ENCODE assay signal across 10 cellular contexts in genomic region chr14:101840649-101841365, GRCh38.
DNase-seq lines count a peak whose midpoint lies in the region; ATAC-seq and TF ChIP-seq lines count a peak whose summit lies in the region.
"Had no signal": no experiment of that assay in that cellular context is flagged by ENCODE, and none has a peak within 500 bp of the region (broad histone marks: within the 10 kb centered on the region; RNA-seq: fewer than 3 reads in every experiment).

No MANE protein-coding gene starts in this region.

- no peak for TF ChIP-seq CTCF in natural killer cell (IDR thresholded peaks at IDR 0.05)

- peaks cover 67% of the 10 kb centered on the region for H3K79me2 ChIP-seq in Karpas-422 (ENCODE audit: low read length)

- peaks cover 100% of the 10 kb centered on the region for H3K4me1 ChIP-seq in Karpas-422 (ENCODE audit: low read length)

- H3K27ac ChIP-seq in Karpas-422 (ENCODE audit: low read length) = peak overlapping the region; percentile 92

- H3K4me3 Mint-ChIP-seq in activated CD8-positive, alpha-beta memory T cell treated with anti-CD3 and anti-CD28 coated beads, Interleukin-2, amount 10 ng/mL, durations not matched to agents 7 days and 5 days = no peak overlapping the region
- H3K4me3 Mint-ChIP-seq in activated T-helper 2 cell treated with anti-CD3 and anti-CD28 coated beads, Interferon-gamma antibody, Interleukin-2, Interleukin-4, amounts not matched to agents 10 μg/mL and 5 μg/mL and 100 μg/mL, durations not matched to agents 14 hours and 24 hours and 36 hours (ENCODE audit: low read depth) = no peak overlapping the region
- H3K4me3 Mint-ChIP-seq in natural killer cell = peak overlapping the region; percentile 52

- DNase-seq in activated CD8-positive, alpha-beta memory T cell treated with anti-CD3 and anti-CD28 coated beads, Interleukin-2, amount 10 ng/mL, durations not matched to agents 7 days and 5 days = no peak
- DNase-seq in activated CD8-positive, alpha-beta memory T cell treated with anti-CD3 and anti-CD28 coated beads for 24 hours = no peak
- DNase-seq in Karpas-422 (no peak), natural killer cell (no peak), NCI-H1105 (lab: John Stamatoyannopoulos, UW) (no peak), NCI-H2107 treated with DMSO at 0.1 percent for 48 hours (lab: John Stamatoyannopoulos, UW; ENCODE audit: unreplicated experiment) (no peak)
- no peak for DNase-seq in activated T-helper 2 cell treated with anti-CD3 and anti-CD28 coated beads, Interferon-gamma antibody, Interleukin-2, Interleukin-4, amounts not matched to agents 10 μg/mL and 5 μg/mL and 100 μg/mL, durations not matched to agents 14 hours and 24 hours and 36 hours (ENCODE audit: low spot score)
- DNase-seq in effector CD4-positive, alpha-beta T cell = no peak
- DNase-seq: activated CD8-positive, alpha-beta memory T cell treated with anti-CD3 and anti-CD28 coated beads, Interleukin-2, amount 50 U/mL, for 4 hours; NCI-H510A treated with DMSO at 0.1 percent for 48 hours had no signal

- no peak overlapping the region for H2AFZ ChIP-seq in Karpas-422 (ENCODE audit: low read length)

- no peaks in the 10 kb centered on the region for H3K9me3 Mint-ChIP-seq in activated CD8-positive, alpha-beta memory T cell treated with anti-CD3 and anti-CD28 coated beads, Interleukin-2, amount 10 ng/mL, durations not matched to agents 7 days and 5 days (ENCODE audit: low read depth)
- H3K9me3 Mint-ChIP-seq in activated T-helper 2 cell treated with anti-CD3 and anti-CD28 coated beads, Interferon-gamma antibody, Interleukin-2, Interleukin-4, amounts not matched to agents 10 μg/mL and 5 μg/mL and 100 μg/mL, durations not matched to agents 14 hours and 24 hours and 36 hours = no peaks in the 10 kb centered on the region
- H3K9me3 Mint-ChIP-seq in natural killer cell = no peaks in the 10 kb centered on the region

- H3K9me2 ChIP-seq in Karpas-422 (replicated peaks; ENCODE audit: insufficient read depth, low read length) = no peaks in the 10 kb centered on the region

- peaks cover 29% of the 10 kb centered on the region for H3K36me3 Mint-ChIP-seq in activated CD8-positive, alpha-beta memory T cell treated with anti-CD3 and anti-CD28 coated beads, Interleukin-2, amount 10 ng/mL, durations not matched to agents 7 days and 5 days
- peaks cover 49% of the 10 kb centered on the region for H3K36me3 Mint-ChIP-seq in activated T-helper 2 cell treated with anti-CD3 and anti-CD28 coated beads, Interferon-gamma antibody, Interleukin-2, Interleukin-4, amounts not matched to agents 10 μg/mL and 5 μg/mL and 100 μg/mL, durations not matched to agents 14 hours and 24 hours and 36 hours (ENCODE audit: low read depth)
- no peaks in the 10 kb centered on the region for H3K36me3 Mint-ChIP-seq in natural killer cell

- H3K4me3 ChIP-seq in Karpas-422 (ENCODE audit: low read length) = no peak overlapping the region

- intact Hi-C loops in activated T-helper 2 cell treated with anti-CD3 and anti-CD28 coated beads, Interferon-gamma antibody, Interleukin-2, Interleukin-4, amounts not matched to agents 10 μg/mL and 5 μg/mL and 100 μg/mL, durations not matched to agents 14 hours and 24 hours and 36 hours (cut with micrococcal nuclease) = no loop called here
- intact Hi-C loops in natural killer cell (cut with micrococcal nuclease) = loop anchor here (5.0 kb wide), 1 partner anchor 36 kb away; no protein-coding TSS in a partner anchor

- H3K27me3 ChIP-seq in Karpas-422 (ENCODE audit: low read length) = no peaks in the 10 kb centered on the region

- no peak for ATAC-seq in activated CD8-positive, alpha-beta memory T cell treated with anti-CD3 and anti-CD28 coated beads, Interleukin-2, amount 10 ng/mL, durations not matched to agents 7 days and 5 days
- peak in 2 of 3 donors; percentile 28 to 33 for ATAC-seq in natural killer cell

- no peak overlapping the region for H3K4me2 ChIP-seq in Karpas-422 (ENCODE audit: low read depth, low read length, poor library complexity, severe bottlenecking)

- H3K9ac ChIP-seq in Karpas-422 (ENCODE audit: low read length) = no peak overlapping the region

- H3K27me3 Mint-ChIP-seq in activated CD8-positive, alpha-beta memory T cell treated with anti-CD3 and anti-CD28 coated beads, Interleukin-2, amount 10 ng/mL, durations not matched to agents 7 days and 5 days = no peaks in the 10 kb centered on the region
- no peaks in the 10 kb centered on the region for H3K27me3 Mint-ChIP-seq in activated T-helper 2 cell treated with anti-CD3 and anti-CD28 coated beads, Interferon-gamma antibody, Interleukin-2, Interleukin-4, amounts not matched to agents 10 μg/mL and 5 μg/mL and 100 μg/mL, durations not matched to agents 14 hours and 24 hours and 36 hours (ENCODE audit: low read depth)
- H3K27me3 Mint-ChIP-seq in natural killer cell (ENCODE audit: low read depth in 2 of 2) = no peaks in the 10 kb centered on the region

- H3K36me3 ChIP-seq in Karpas-422 (ENCODE audit: insufficient read depth, low read length) = no peaks in the 10 kb centered on the region

- CTCF ChIA-PET in activated CD8-positive, alpha-beta memory T cell treated with anti-CD3 and anti-CD28 coated beads, Interleukin-2, amount 10 ng/mL, durations not matched to agents 7 days and 5 days (lab: Charles Lee) = interaction anchor here (0.9 to 8.0 kb wide), 5 partner anchors 9 to 72 kb away, joined by 3 to 60 read pairs (median 5); no protein-coding TSS in a partner anchor

- peak overlapping the region; percentile 43 for H3K27ac Mint-ChIP-seq in activated CD8-positive, alpha-beta memory T cell treated with anti-CD3 and anti-CD28 coated beads, Interleukin-2, amount 10 ng/mL, durations not matched to agents 7 days and 5 days
- H3K27ac Mint-ChIP-seq in activated T-helper 2 cell treated with anti-CD3 and anti-CD28 coated beads, Interferon-gamma antibody, Interleukin-2, Interleukin-4, amounts not matched to agents 10 μg/mL and 5 μg/mL and 100 μg/mL, durations not matched to agents 14 hours and 24 hours and 36 hours = peak overlapping the region; percentile 76
- H3K27ac Mint-ChIP-seq in natural killer cell = peak overlapping the region; percentile 70 to 97

- peaks cover 83% of the 10 kb centered on the region for H3K4me1 Mint-ChIP-seq in activated CD8-positive, alpha-beta memory T cell treated with anti-CD3 and anti-CD28 coated beads, Interleukin-2, amount 10 ng/mL, durations not matched to agents 7 days and 5 days
- H3K4me1 Mint-ChIP-seq in activated T-helper 2 cell treated with anti-CD3 and anti-CD28 coated beads, Interferon-gamma antibody, Interleukin-2, Interleukin-4, amounts not matched to agents 10 μg/mL and 5 μg/mL and 100 μg/mL, durations not matched to agents 14 hours and 24 hours and 36 hours (ENCODE audit: low read depth) = peaks cover 75% of the 10 kb centered on the region
- peaks cover 84 to 85% of the 10 kb centered on the region in 2 donors for H3K4me1 Mint-ChIP-seq in natural killer cell

- H3K9me3 ChIP-seq in Karpas-422 (ENCODE audit: low read length) = no peaks in the 10 kb centered on the region

- no peaks in the 10 kb centered on the region for H4K20me1 ChIP-seq in Karpas-422 (ENCODE audit: insufficient read depth, low read depth, low read length)
